Comparison of ENCODE assay signal across 9 cellular contexts in genomic region chr15:43828061-43828657, GRCh38. TPM values are rescaled to one million over a fixed set of nuclear protein-coding genes. Genes with fewer than 3 reads are reported as not detected.
DNase-seq lines count a peak whose midpoint lies in the region; ATAC-seq and TF ChIP-seq lines count a peak whose summit lies in the region.
"Had no signal": no experiment of that assay in that cellular context is flagged by ENCODE, and none has a peak within 500 bp of the region (broad histone marks: within the 10 kb centered on the region; RNA-seq: fewer than 3 reads in every experiment).

No MANE protein-coding gene starts in this region.

- DNase-seq in DND-41 (peak; percentile 35), Karpas-422 (peak; percentile 72), ascending aorta (ENCODE audit: low spot score in 2 of 2) (no peak), natural killer cell (no peak), A172 (ENCODE audit: low spot score) (no peak)
- no peak for DNase-seq in activated effector memory CD4-positive, alpha-beta T cell treated with Interleukin-2 at 50 U/mL for 16 hours

- intact Hi-C loops in ascending aorta (cut with DNase I) (loop anchor here (10.0 kb wide), 1 partner anchor 53 kb away; the partner anchor contains the start of gene ELL3), natural killer cell (cut with micrococcal nuclease) (no loop called here)

- H3K36me3 Mint-ChIP-seq in natural killer cell = no peaks in the 10 kb centered on the region

- H3K36me3 ChIP-seq in DND-41 (ENCODE audit: insufficient read depth, low read length) (peaks cover 26% of the 10 kb centered on the region), Karpas-422 (ENCODE audit: insufficient read depth, low read length) (peaks cover 30% of the 10 kb centered on the region), ascending aorta (no peaks in the 10 kb centered on the region)
- H3K36me3 ChIP-seq: neutrophil had no signal

- TF ChIP-seq CTCF in DND-41 (IDR thresholded peaks at IDR 0.05; ENCODE audit: borderline replicate concordance, extremely low read depth, low read length, poor library complexity, severe bottlenecking) = no peak
- no peak for TF ChIP-seq CTCF in ascending aorta (IDR thresholded peaks at IDR 0.05)
- no peak for TF ChIP-seq CTCF in natural killer cell (IDR thresholded peaks at IDR 0.05)

- H3K4me2 ChIP-seq in DND-41 (ENCODE audit: insufficient read depth, low read length) (peak overlapping the region; percentile 79), Karpas-422 (ENCODE audit: low read depth, low read length, poor library complexity, severe bottlenecking) (peak overlapping the region; percentile 74)

- no peaks in the 10 kb centered on the region for H3K9me2 ChIP-seq in Karpas-422 (replicated peaks; ENCODE audit: insufficient read depth, low read length)

- H3K9me3 Mint-ChIP-seq in natural killer cell = no peaks in the 10 kb centered on the region

- peaks cover 11% of the 10 kb centered on the region; the same call in 1 of the 2 replicates for H4K20me1 ChIP-seq in DND-41 (ENCODE audit: insufficient read depth, low read length)
- no peaks in the 10 kb centered on the region for H4K20me1 ChIP-seq in Karpas-422 (ENCODE audit: insufficient read depth, low read depth, low read length)

- H3K9me3 ChIP-seq in DND-41 (ENCODE audit: insufficient read depth, low read length, severe bottlenecking) = no peaks in the 10 kb centered on the region
- H3K9me3 ChIP-seq in Karpas-422 (ENCODE audit: low read length) = no peaks in the 10 kb centered on the region
- H3K9me3 ChIP-seq in ascending aorta = no peaks in the 10 kb centered on the region
- H3K9me3 ChIP-seq: neutrophil had no signal

- H3K27me3 Mint-ChIP-seq in natural killer cell (ENCODE audit: low read depth in 2 of 2) = no peaks in the 10 kb centered on the region

- H3K4me1 Mint-ChIP-seq in natural killer cell = peaks cover 30 to 44% of the 10 kb centered on the region in 2 donors

- H3K4me1 ChIP-seq in DND-41 (ENCODE audit: insufficient read depth, low read length) (peaks cover 82% of the 10 kb centered on the region), Karpas-422 (ENCODE audit: low read length) (peaks cover 61% of the 10 kb centered on the region), ascending aorta (peaks cover 9 to 13% of the 10 kb centered on the region in 2 donors)

- H3K27ac Mint-ChIP-seq in natural killer cell = peak overlapping the region; percentile 86 to 99

- H3K27me3 ChIP-seq in DND-41 (ENCODE audit: insufficient read depth, low read length, poor library complexity) (no peaks in the 10 kb centered on the region), Karpas-422 (ENCODE audit: low read length) (no peaks in the 10 kb centered on the region), ascending aorta (no peaks in the 10 kb centered on the region)
- H3K27me3 ChIP-seq: neutrophil had no signal

- peak overlapping the region; percentile 68 for H3K9ac ChIP-seq in DND-41 (ENCODE audit: low read depth, low read length)
- H3K9ac ChIP-seq in Karpas-422 (ENCODE audit: low read length) = peak overlapping the region; percentile 83

- peak; percentile 34; the same call in 1 of the 3 replicates for ATAC-seq in DND-41 (ENCODE audit: insufficient read depth, low read depth)
- no peak for ATAC-seq in natural killer cell
- ATAC-seq in GM21786 (IDR thresholded peaks at IDR 0.05; ENCODE audit: unreplicated experiment) = no peak
- ATAC-seq in HG02852 (IDR thresholded peaks at IDR 0.05; ENCODE audit: unreplicated experiment) = no peak

- peaks cover 99% of the 10 kb centered on the region for H3K79me2 ChIP-seq in DND-41 (ENCODE audit: insufficient read depth, low read length)
- H3K79me2 ChIP-seq in Karpas-422 (ENCODE audit: low read length) = peaks cover 75% of the 10 kb centered on the region

- H2AFZ ChIP-seq in DND-41 (ENCODE audit: low read depth, low read length) (no peak overlapping the region), Karpas-422 (ENCODE audit: low read length) (no peak overlapping the region)

- H3K4me3 Mint-ChIP-seq in natural killer cell = peak overlapping the region; percentile 90

- H3K27ac ChIP-seq in DND-41 (ENCODE audit: low read length) (peak overlapping the region; percentile 95), Karpas-422 (ENCODE audit: low read length) (peak overlapping the region; percentile 85), ascending aorta (peak overlapping the region; percentile 24 to 80)
- H3K27ac ChIP-seq: neutrophil had no signal

- H3K4me3 ChIP-seq in DND-41 (ENCODE audit: low read depth in 1 of 2, low read length in 2 of 2) (peak overlapping the region; percentile 48 to 97; a peak in 3 of 4 replicates), Karpas-422 (ENCODE audit: low read length) (peak overlapping the region; percentile 72), ascending aorta (peak overlapping the region in 1 of 2 donors; percentile 74)

RNA-seq across cellular contexts. Expression of gene WDR76, which starts 1.4 kb away (rescaled TPM):
- total RNA-seq in Karpas-422 (2014; rRNA removed; shearing (Covaris generic); ENCODE audit: low replicate concordance) = 39.9 and 43.8 TPM in 2 replicates
- total RNA-seq in ascending aorta = 5.2 TPM
- 10 to 100 TPM; 12.4 to 12.9 (median 12.8) TPM for total RNA-seq in natural killer cell
- total RNA-seq in A172 (2014; rRNA removed; shearing (Covaris generic)) = 36.0 and 51.1 TPM in 2 replicates

RNA-seq across cellular contexts. Expression of gene MFAP1, which starts 3.7 kb away (rescaled TPM):
- total RNA-seq in Karpas-422 (2014; rRNA removed; shearing (Covaris generic); ENCODE audit: low replicate concordance) = 19.7 and 23.0 TPM in 2 replicates
- total RNA-seq in ascending aorta = 14.8 TPM
- total RNA-seq in natural killer cell = 10 to 100 TPM; 10.2 to 13.3 (median 12.3) TPM
- total RNA-seq in A172 (2014; rRNA removed; shearing (Covaris generic)) = 34.3 and 34.5 TPM in 2 replicates

RNA-seq across cellular contexts. Expression of gene HYPK, which starts 27.8 kb away (rescaled TPM):
- 31.1 and 32.5 TPM in 2 replicates for total RNA-seq in Karpas-422 (2014; rRNA removed; shearing (Covaris generic); ENCODE audit: low replicate concordance)
- total RNA-seq in ascending aorta (20.2 TPM), natural killer cell (10 to 100 TPM; 19.8 to 29.3 (median 25.8) TPM)
- 11.4 and 24.3 TPM in 2 replicates for total RNA-seq in A172 (2014; rRNA removed; shearing (Covaris generic))

RNA-seq across cellular contexts. Expression of gene SERINC4, which starts 28.1 kb away (rescaled TPM):
- not detected in 2 replicates for total RNA-seq in Karpas-422 (2014; rRNA removed; shearing (Covaris generic); ENCODE audit: low replicate concordance)
- total RNA-seq in ascending aorta = not detected
- total RNA-seq in natural killer cell = under 1 TPM in 2 of 3 donors, not detected in 1; 0.18 to 0.25 TPM
- total RNA-seq in A172 (2014; rRNA removed; shearing (Covaris generic)) = not detected in 2 replicates

RNA-seq across cellular contexts. Expression of gene SERF2, which starts 36.0 kb away (rescaled TPM):
- total RNA-seq in Karpas-422 (2014; rRNA removed; shearing (Covaris generic); ENCODE audit: low replicate concordance) = 882 and 1,084 TPM in 2 replicates
- total RNA-seq in ascending aorta (733 TPM), natural killer cell (100 to 1,000 TPM; 476 to 551 (median 526) TPM)
- 361 and 697 TPM in 2 replicates for total RNA-seq in A172 (2014; rRNA removed; shearing (Covaris generic))

Comparison
In these comparisons a context has a peak if more than half of its experiments do, and no peak if none do; other contexts are left out.
1. DNase-seq: peak in DND-41 (single experiment) and Karpas-422 (single experiment); none in ascending aorta (0 of 2), natural killer cell (single experiment), A172 (single experiment) and activated effector memory CD4-positive, alpha-beta T cell treated with Interleukin-2 at 50 U/mL for 16 hours (single experiment).
2. Peak in every context shown above with its lines, with median percentiles within 50 percentile points of each other: H3K27ac ChIP-seq.